In the genomic region with DNA sequence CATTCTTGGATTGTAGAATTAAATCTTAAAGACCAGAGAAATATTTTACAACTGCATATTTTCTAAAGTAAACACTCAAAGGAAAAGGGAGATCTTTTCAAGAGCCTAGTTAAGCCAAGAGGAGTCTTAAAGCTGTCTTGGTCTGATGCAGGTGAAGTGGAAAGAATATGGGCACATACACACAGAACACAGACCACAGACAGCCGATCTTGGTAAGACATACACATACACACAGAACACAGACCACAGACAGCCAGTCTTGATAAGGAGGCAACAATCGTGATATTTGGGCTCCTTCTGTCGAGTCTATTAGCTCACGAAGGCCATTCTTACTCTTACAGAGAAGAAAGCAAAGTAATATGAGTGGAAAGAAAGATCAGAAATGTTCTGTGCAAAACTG, we compare ENCODE assay signal across 26 cellular contexts.
"Had no signal": no experiment of that assay in that cellular context is flagged by ENCODE, and none has a peak within 500 bp of the region (broad histone marks: within the 10 kb centered on the region; RNA-seq: fewer than 3 reads in every experiment).

No MANE protein-coding gene starts in this region.

- H3K9me3 ChIP-seq: gastroesophageal sphincter, left lung, psoas muscle, sigmoid colon, stomach, thyroid gland, vagina had no signal

- DNase-seq: effector CD8-positive, alpha-beta T cell; endodermal cell; foreskin keratinocyte; heart left ventricle; left cardiac atrium; left lung; mesenchymal stem cell; midbrain; naive thymus-derived CD4-positive, alpha-beta T cell; nucleus accumbens; psoas muscle; right cardiac atrium; sigmoid colon; stimulated activated CD4-positive, alpha-beta T cell treated with anti-CD3 and anti-CD28 coated beads, Interleukin-2, amount 100 ng/mL, for 24 hours; stimulated activated CD4-positive, alpha-beta T cell treated with anti-CD3 and anti-CD28 coated beads, Interleukin-4, amount 100 ng/mL, for 24 hours; stimulated activated naive CD4-positive, alpha-beta T cell treated with Interleukin-2 at 50 U/mL for 16 hours; stomach; thyroid gland; trophoblast cell had no signal

- ATAC-seq: esophagus mucosa; foreskin keratinocyte; gastroesophageal sphincter; heart left ventricle; left cardiac atrium; left lung; naive thymus-derived CD4-positive, alpha-beta T cell; psoas muscle; right cardiac atrium; stimulated activated effector memory CD8-positive, alpha-beta T cell treated with anti-CD3 and anti-CD28 coated beads, Interleukin-12 subunit alpha, Interleukin-12 subunit beta, amount 100 ng/mL, for 72 hours had no signal

- H2AFZ ChIP-seq: hepatocyte had no signal

- H3K79me2 ChIP-seq: hepatocyte had no signal

- H3K4me2 ChIP-seq: hepatocyte had no signal

- H3K4me1 ChIP-seq: foreskin keratinocyte, gastroesophageal sphincter, heart left ventricle, left lung, psoas muscle, sigmoid colon, stomach, thyroid gland, vagina had no signal

- H3K27ac ChIP-seq: epithelial cell of prostate, foreskin keratinocyte, gastroesophageal sphincter, heart left ventricle, hepatocyte, left lung, psoas muscle, sigmoid colon, stomach, thyroid gland, vagina had no signal

- H3K4me3 ChIP-seq: gastroesophageal sphincter, heart left ventricle, hepatocyte, left lung, psoas muscle, sigmoid colon, stomach, thyroid gland, vagina had no signal

- H3K27me3 ChIP-seq: foreskin keratinocyte, gastroesophageal sphincter, heart left ventricle, hepatocyte, left lung, sigmoid colon, stomach, thyroid gland, vagina had no signal

- FAIRE-seq: islet of Langerhans had no signal

- H3K36me3 ChIP-seq: gastroesophageal sphincter, heart left ventricle, left lung, sigmoid colon, stomach, thyroid gland, vagina had no signal
